In genomic region chr1:109793089-109793485, GRCh38 we compare ENCODE assay signal across 11 cellular contexts. TPM values are rescaled to one million over a fixed set of nuclear protein-coding genes. Genes with fewer than 3 reads are reported as not detected.
DNase-seq lines count a peak whose midpoint lies in the region; ATAC-seq, FAIRE-seq and TF ChIP-seq lines count a peak whose summit lies in the region.
"Had no signal": no experiment of that assay in that cellular context is flagged by ENCODE, and none has a peak within 500 bp of the region (broad histone marks: within the 10 kb centered on the region; RNA-seq: fewer than 3 reads in every experiment).

No MANE protein-coding gene starts in this region.

- POLR2A ChIA-PET in CD4-positive, alpha-beta T cell (lab: Charles Lee) = interaction anchor here (1.4 to 3.7 kb wide), 2 partner anchors 8 to 191 kb away, joined by 4 to 52 read pairs; partner anchors contain the start of gene AHCYL1
- POLR2A ChIA-PET in endothelial cell of umbilical vein (lab: Charles Lee) = interaction anchor here (0.7 kb wide), 1 partner anchor 143 kb away, joined by 3 read pairs; no protein-coding TSS in a partner anchor

- no peak overlapping the region for H3K27ac ChIP-seq in CD4-positive, alpha-beta T cell (ENCODE audit: low read depth, low read length)
- peak overlapping the region; percentile 85 for H3K27ac ChIP-seq in SK-N-MC
- peak overlapping the region; percentile 16 for H3K27ac ChIP-seq in endothelial cell of umbilical vein (ENCODE audit: insufficient read depth, low read depth, low read length)

- peak overlapping the region; percentile 5 for H3K4me2 ChIP-seq in endothelial cell of umbilical vein (ENCODE audit: insufficient read depth, low read length)

- no peak overlapping the region for H3K4me3 ChIP-seq in SK-N-MC
- H3K4me3 ChIP-seq in endothelial cell of umbilical vein (replicated peaks in 1 of 3; ENCODE audit: insufficient read depth in 1 of 3, low read depth in 1 of 3, low read length in 3 of 3) = no peak overlapping the region

- no peaks in the 10 kb centered on the region for H3K9me3 Mint-ChIP-seq in CD4-positive, alpha-beta T cell
- no peaks in the 10 kb centered on the region for H3K9me3 Mint-ChIP-seq in osteocyte (ENCODE audit: unreplicated experiment)
- H3K9me3 Mint-ChIP-seq: memory B cell had no signal

- peak overlapping the region; percentile 45 for H3K27ac Mint-ChIP-seq in CD4-positive, alpha-beta T cell
- peak overlapping the region; percentile 82 for H3K27ac Mint-ChIP-seq in osteocyte (ENCODE audit: unreplicated experiment)
- H3K27ac Mint-ChIP-seq: memory B cell had no signal

- ATAC-seq in CD4-positive, alpha-beta T cell (ENCODE audit: poor library complexity) = no peak
- ATAC-seq in GM18502 (IDR thresholded peaks at IDR 0.05; ENCODE audit: poor library complexity, unreplicated experiment) = no peak
- no peak for ATAC-seq in HG02973 (IDR thresholded peaks at IDR 0.05; ENCODE audit: unreplicated experiment)

- intact Hi-C loops in CD4-positive, alpha-beta T cell (cut with DNase I, micrococcal nuclease) = loop anchor here in 1 of 2 experiments (5.0 kb wide), 1 partner anchor 114 kb away; no protein-coding TSS in a partner anchor
- intact Hi-C loops in endothelial cell of umbilical vein (cut with micrococcal nuclease) = loop anchor here (1.0 to 5.0 kb wide), 3 partner anchors 84 to 139 kb away; no protein-coding TSS in a partner anchor

- no peaks in the 10 kb centered on the region for H3K36me3 ChIP-seq in SK-N-MC (ENCODE audit: insufficient read depth, low read length)
- no peaks in the 10 kb centered on the region for H3K36me3 ChIP-seq in endothelial cell of umbilical vein (ENCODE audit: control insufficient read depth in 2 of 2, extremely low read depth in 1 of 2, insufficient read depth in 2 of 2, low read length in 2 of 2)

- peak overlapping the region; percentile 23 for H2AFZ ChIP-seq in endothelial cell of umbilical vein (ENCODE audit: low read depth, low read length)

- FAIRE-seq in endothelial cell of umbilical vein (lab: Jason Lieb, UNC) = peak; percentile 62

- DNase-seq in CD4-positive, alpha-beta T cell = peak in 1 of 10 experiments; percentile 22
- DNase-seq in SK-N-MC (ENCODE audit: low read depth, low spot score) (no peak), endothelial cell of umbilical vein (ENCODE audit: low read depth, low spot score) (peak; percentile 15), osteocyte (ENCODE audit: extremely low spot score, unreplicated experiment) (peak; percentile 66), NCI-H446 treated with DMSO at 0.1 percent for 48 hours (lab: John Stamatoyannopoulos, UW) (no peak), dedifferentiated amniotic fluid mesenchymal stem cell (ENCODE audit: extremely low spot score) (no peak)

- H3K4me1 ChIP-seq in endothelial cell of umbilical vein (ENCODE audit: control insufficient read depth, extremely low read depth, insufficient read depth, low read length) = peaks cover 38% of the 10 kb centered on the region

- H3K36me3 Mint-ChIP-seq in CD4-positive, alpha-beta T cell (ENCODE audit: low read depth) = no peaks in the 10 kb centered on the region
- H3K36me3 Mint-ChIP-seq in osteocyte (ENCODE audit: unreplicated experiment) = no peaks in the 10 kb centered on the region
- H3K36me3 Mint-ChIP-seq: memory B cell had no signal

- H3K79me2 ChIP-seq in endothelial cell of umbilical vein (ENCODE audit: control insufficient read depth, insufficient read depth, low read length) = no peaks in the 10 kb centered on the region

- CTCF ChIA-PET in CD4-positive, alpha-beta T cell (lab: Charles Lee) = interaction anchor here (1.5 to 3.1 kb wide), 3 partner anchors 8 to 191 kb away, joined by 5 to 31 read pairs (median 11); partner anchors contain the start of gene AHCYL1
- CTCF ChIA-PET in endothelial cell of umbilical vein (lab: Charles Lee) = interaction anchor here (0.9 to 6.2 kb wide), 15 partner anchors 9 to 236 kb away, joined by 3 to 329 read pairs (median 7); partner anchors contain the start of gene AHCYL1

- H3K27me3 ChIP-seq in CD4-positive, alpha-beta T cell (ENCODE audit: control insufficient read depth, insufficient read depth, low read length) = no peaks in the 10 kb centered on the region
- no peaks in the 10 kb centered on the region for H3K27me3 ChIP-seq in endothelial cell of umbilical vein (ENCODE audit: control insufficient read depth in 2 of 2, insufficient read depth in 2 of 2, low read length in 2 of 2)

- H3K9ac ChIP-seq in SK-N-MC (ENCODE audit: insufficient read length) = no peak overlapping the region
- no peak overlapping the region for H3K9ac ChIP-seq in endothelial cell of umbilical vein (replicated peaks; ENCODE audit: extremely low read depth, insufficient read depth, low read length)

- no peaks in the 10 kb centered on the region for H3K9me1 ChIP-seq in endothelial cell of umbilical vein (replicated peaks; ENCODE audit: control insufficient read depth, extremely low read depth, insufficient read depth, low read length)

- H3K4me1 Mint-ChIP-seq in CD4-positive, alpha-beta T cell (ENCODE audit: low read depth) = peaks cover 78% of the 10 kb centered on the region
- H3K4me1 Mint-ChIP-seq in osteocyte (ENCODE audit: unreplicated experiment) = peaks cover 64% of the 10 kb centered on the region

- H3K27me3 Mint-ChIP-seq in CD4-positive, alpha-beta T cell = no peaks in the 10 kb centered on the region
- no peaks in the 10 kb centered on the region for H3K27me3 Mint-ChIP-seq in osteocyte (ENCODE audit: unreplicated experiment)

- no peaks in the 10 kb centered on the region for H3K9me3 ChIP-seq in CD4-positive, alpha-beta T cell (ENCODE audit: control insufficient read depth, low read length)
- H3K9me3 ChIP-seq in SK-N-MC (ENCODE audit: low read depth, low read length) = no peaks in the 10 kb centered on the region
- H3K9me3 ChIP-seq in endothelial cell of umbilical vein (replicated peaks; ENCODE audit: control insufficient read depth, insufficient read depth, low read length) = no peaks in the 10 kb centered on the region

- dilution Hi-C loops in endothelial cell of umbilical vein (cut with MboI; ENCODE audit: extremely low pct_ligation_motif_present, low sequenced_read_pairs) = loop anchor here (25.0 kb wide), 1 partner anchor 219 kb away; no protein-coding TSS in a partner anchor

- no peaks in the 10 kb centered on the region for H4K20me1 ChIP-seq in endothelial cell of umbilical vein (replicated peaks; ENCODE audit: control insufficient read depth, extremely low read depth, insufficient read depth, low read length)

- no TSS peak for BruUV-seq in endothelial cell of umbilical vein (replicated peaks; lab: Mats Ljungman, UMichigan)

- H3K4me3 Mint-ChIP-seq in CD4-positive, alpha-beta T cell = no peak overlapping the region
- no peak overlapping the region for H3K4me3 Mint-ChIP-seq in osteocyte (ENCODE audit: unreplicated experiment)
- H3K4me3 Mint-ChIP-seq: memory B cell had no signal

- TF ChIP-seq POLR2A in endothelial cell of umbilical vein (IDR thresholded peaks at IDR 0.05; ENCODE audit: low read depth, low read length) = no peak

- no peak for TF ChIP-seq CTCF in CD4-positive, alpha-beta T cell (IDR thresholded peaks at IDR 0.05)
- TF ChIP-seq CTCF in endothelial cell of umbilical vein (IDR thresholded peaks at IDR 0.05; ENCODE audit: extremely low read depth in 1 of 2, insufficient read depth in 1 of 2, low read depth in 1 of 2, low read length in 2 of 2) (no peak), osteocyte (IDR thresholded peaks at IDR 0.05) (no peak)

TF ChIP-seq in endothelial cell of umbilical vein, 7 proteins besides CTCF, POLR2A, EP300 and RAD21:
- no peak for TF ChIP-seq FOS (IDR thresholded peaks at IDR 0.05; ENCODE audit: borderline replicate concordance, insufficient read depth, low read length)
- TF ChIP-seq MAX (IDR thresholded peaks at IDR 0.05; ENCODE audit: insufficient read depth, insufficient read length) = no peak
- TF ChIP-seq GATA2 (IDR thresholded peaks at IDR 0.05; ENCODE audit: insufficient read depth, insufficient read length, low read depth, low read length) = no peak
- no peak for TF ChIP-seq JUN (IDR thresholded peaks at IDR 0.05; ENCODE audit: borderline replicate concordance, insufficient read depth, insufficient read length, low read depth)
- no peak for TF ChIP-seq EZH2 (IDR thresholded peaks at IDR 0.05; ENCODE audit: borderline replicate concordance, low read depth, low read length, severe bottlenecking)
- TF ChIP-seq MYC (IDR thresholded peaks at IDR 0.05; ENCODE audit: low read depth, low read length) = no peak
- TF ChIP-seq POLR2AphosphoS5 (IDR thresholded peaks at IDR 0.05; ENCODE audit: insufficient read depth, low read depth, low read length) = no peak

RNA-seq across cellular contexts. Expression of gene EPS8L3, which starts 29.4 kb away (rescaled TPM):
- not detected for total RNA-seq in CD4-positive, alpha-beta T cell
- total RNA-seq in endothelial cell of umbilical vein (not detected in 2 replicates), osteocyte (not detected in 2 replicates)
- polyA plus RNA-seq in endothelial cell of umbilical vein = not detected in 2 replicates
- polyA plus RNA-seq in endothelial cell of umbilical vein (2011; cell fraction: cytosol; rRNA removed) = not detected in 2 replicates
- polyA plus RNA-seq in endothelial cell of umbilical vein (2011; cell fraction: nucleus; rRNA removed) = 0.10 and 0.53 TPM in 2 replicates
- polyA plus RNA-seq in endothelial cell of umbilical vein (2012) = not detected in 2 replicates
- polyA minus RNA-seq in endothelial cell of umbilical vein = not detected in 2 replicates
- not detected for polyA minus RNA-seq in endothelial cell of umbilical vein (2011; cell fraction: cytosol; rRNA and poly(A)+ RNA removed)
- polyA minus RNA-seq in endothelial cell of umbilical vein (2011; cell fraction: nucleus; rRNA and poly(A)+ RNA removed) = not detected in 2 replicates
- total RNA-seq: M059J, RPMI7951 had no signal

RNA-seq across cellular contexts. Expression of gene GSTM3, which starts 52.2 kb away (rescaled TPM):
- 10 to 100 TPM; 14.8 to 15.4 TPM for total RNA-seq in CD4-positive, alpha-beta T cell
- total RNA-seq in endothelial cell of umbilical vein = 18.5 and 27.9 TPM in 2 replicates
- polyA plus RNA-seq in endothelial cell of umbilical vein = 48.3 and 52.0 TPM in 2 replicates
- 54.1 and 70.7 TPM in 2 replicates for polyA plus RNA-seq in endothelial cell of umbilical vein (2011; cell fraction: cytosol; rRNA removed)
- polyA plus RNA-seq in endothelial cell of umbilical vein (2011; cell fraction: nucleus; rRNA removed) = 25.9 and 33.8 TPM in 2 replicates
- polyA plus RNA-seq in endothelial cell of umbilical vein (2012) = 126 and 137 TPM in 2 replicates
- 33.8 and 34.9 TPM in 2 replicates for polyA minus RNA-seq in endothelial cell of umbilical vein
- 57.1 TPM for polyA minus RNA-seq in endothelial cell of umbilical vein (2011; cell fraction: cytosol; rRNA and poly(A)+ RNA removed)
- polyA minus RNA-seq in endothelial cell of umbilical vein (2011; cell fraction: nucleus; rRNA and poly(A)+ RNA removed) = 5.3 and 6.4 TPM in 2 replicates
- 33.9 and 41.4 TPM in 2 replicates for total RNA-seq in osteocyte

Comparison
In these comparisons a context has a peak if more than half of its experiments do, and no peak if none do; other contexts are left out.
1. DNase-seq: peak in endothelial cell of umbilical vein (single experiment) and osteocyte (single experiment); none in SK-N-MC (single experiment), NCI-H446 treated with DMSO at 0.1 percent for 48 hours (single experiment) and dedifferentiated amniotic fluid mesenchymal stem cell (single experiment).